ENCODE assay signal across 1 cellular context in the genomic region with DNA sequence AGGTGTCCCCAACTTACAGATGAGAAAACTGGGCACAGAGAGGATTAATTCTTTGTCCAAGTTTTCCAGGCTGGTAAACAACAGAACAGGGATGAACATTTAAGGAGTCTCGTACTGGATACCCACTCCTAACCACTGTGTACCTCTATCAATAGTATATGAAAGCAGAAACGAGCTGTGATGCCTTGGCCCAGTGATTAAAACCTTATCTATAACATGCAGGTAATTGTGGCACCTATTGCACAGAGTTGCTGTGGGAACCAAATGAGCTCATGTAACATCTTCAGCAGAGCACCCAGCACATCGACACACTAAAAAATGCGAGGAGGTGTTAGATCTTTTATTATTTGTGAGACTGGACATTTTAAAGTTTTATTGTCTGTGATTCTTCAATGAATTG.
TF ChIP-seq lines count a peak whose summit lies in the region.

No MANE protein-coding gene starts in this region.

TF ChIP-seq in WTC11, 78 proteins besides CTCF, POLR2A, EP300 and RAD21 (continued from another document):
- TF ChIP-seq, protein P1, sequence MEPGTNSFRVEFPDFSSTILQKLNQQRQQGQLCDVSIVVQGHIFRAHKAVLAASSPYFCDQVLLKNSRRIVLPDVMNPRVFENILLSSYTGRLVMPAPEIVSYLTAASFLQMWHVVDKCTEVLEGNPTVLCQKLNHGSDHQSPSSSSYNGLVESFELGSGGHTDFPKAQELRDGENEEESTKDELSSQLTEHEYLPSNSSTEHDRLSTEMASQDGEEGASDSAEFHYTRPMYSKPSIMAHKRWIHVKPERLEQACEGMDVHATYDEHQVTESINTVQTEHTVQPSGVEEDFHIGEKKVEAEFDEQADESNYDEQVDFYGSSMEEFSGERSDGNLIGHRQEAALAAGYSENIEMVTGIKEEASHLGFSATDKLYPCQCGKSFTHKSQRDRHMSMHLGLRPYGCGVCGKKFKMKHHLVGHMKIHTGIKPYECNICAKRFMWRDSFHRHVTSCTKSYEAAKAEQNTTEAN (CRISPR knock-in tag; IDR thresholded peaks at IDR 0.05): no peak
- no peak for TF ChIP-seq CREB1 (CRISPR knock-in tag; IDR thresholded peaks at IDR 0.05)
- TF ChIP-seq RELA (CRISPR knock-in tag; IDR thresholded peaks at IDR 0.05; ENCODE audit: borderline replicate concordance): no peak
